ENCODE assay signal across 9 cellular contexts in genomic region chr20:43751167-43752050, GRCh38. TPM values are rescaled to one million over a fixed set of nuclear protein-coding genes. Genes with fewer than 3 reads are reported as not detected.
DNase-seq lines count a peak whose midpoint lies in the region; ATAC-seq and TF ChIP-seq lines count a peak whose summit lies in the region.
"Had no signal": no experiment of that assay in that cellular context is flagged by ENCODE, and none has a peak within 500 bp of the region (broad histone marks: within the 10 kb centered on the region; RNA-seq: fewer than 3 reads in every experiment).

No MANE protein-coding gene starts in this region.

- H3K36me3 Mint-ChIP-seq in T-helper 1 cell treated with Interleukin-12 subunit alpha and Interleukin-12 subunit beta and Interleukin-4 antibody, amounts not matched to agents 30 μg/mL and 1 μg/mL, for 36 hours (ENCODE audit: low read depth), result peaks cover 7% of the 10 kb centered on the region
- no peaks in the 10 kb centered on the region for H3K36me3 Mint-ChIP-seq in progenitor cell of endocrine pancreas (ENCODE audit: insufficient read depth)

- no peaks in the 10 kb centered on the region for H3K79me2 ChIP-seq in smooth muscle cell (ENCODE audit: low read depth)

- no peak for TF ChIP-seq EP300 in transverse colon (IDR thresholded peaks at IDR 0.05; ENCODE audit: low read depth)

- H3K9me3 ChIP-seq in esophagus squamous epithelium, result no peaks in the 10 kb centered on the region
- no peaks in the 10 kb centered on the region for H3K9me3 ChIP-seq in transverse colon
- H3K9me3 ChIP-seq in smooth muscle cell (replicated peaks; ENCODE audit: low read depth), result no peaks in the 10 kb centered on the region

- H3K4me2 ChIP-seq in smooth muscle cell, result no peak overlapping the region

- H3K9me3 Mint-ChIP-seq in T-helper 1 cell treated with Interleukin-12 subunit alpha and Interleukin-12 subunit beta and Interleukin-4 antibody, amounts not matched to agents 30 μg/mL and 1 μg/mL, for 36 hours, result peaks cover 10% of the 10 kb centered on the region
- peaks cover 3% of the 10 kb centered on the region for H3K9me3 Mint-ChIP-seq in progenitor cell of endocrine pancreas (ENCODE audit: low read depth)

- TF ChIP-seq POLR2A in GM19099 (IDR thresholded peaks at IDR 0.05; ENCODE audit: extremely low read depth, insufficient read length, low read depth) (peak; percentile 41), esophagus squamous epithelium (IDR thresholded peaks at IDR 0.05) (peak in 1 of 4 donors; percentile 35), transverse colon (IDR thresholded peaks at IDR 0.05) (no peak)

- peak overlapping the region; percentile 96 for H3K27ac Mint-ChIP-seq in T-helper 1 cell treated with Interleukin-12 subunit alpha and Interleukin-12 subunit beta and Interleukin-4 antibody, amounts not matched to agents 30 μg/mL and 1 μg/mL, for 36 hours
- H3K27ac Mint-ChIP-seq in progenitor cell of endocrine pancreas, result no peak overlapping the region

- H3K36me3 ChIP-seq in esophagus squamous epithelium (no peaks in the 10 kb centered on the region), transverse colon (no peaks in the 10 kb centered on the region), smooth muscle cell (ENCODE audit: low read depth) (no peaks in the 10 kb centered on the region)

- 58 to 67% methylated on average over 10 to 11 of the region's 11 CpGs for WGBS in esophagus squamous epithelium, 2 donors
- WGBS in transverse colon (ENCODE audit: low coverage in 1 of 2), 2 donors, result 70 to 73% methylated on average over 4 to 11 of the region's 11 CpGs
- 88% methylated on average over 11 of the region's 11 CpGs for WGBS in smooth muscle cell (ENCODE audit: low lambda C conversion rate)

- H3K9ac ChIP-seq in smooth muscle cell (ENCODE audit: low read depth), result no peak overlapping the region

- H3K27me3 ChIP-seq in esophagus squamous epithelium, result peaks cover 0 to 39% (median 0%) of the 10 kb centered on the region in 4 donors
- H3K27me3 ChIP-seq in transverse colon, result peaks cover 19% of the 10 kb centered on the region
- no peaks in the 10 kb centered on the region for H3K27me3 ChIP-seq in smooth muscle cell (ENCODE audit: low read depth)

- DNase-seq in AML-193 (lab: John Stamatoyannopoulos, UW), result peak; percentile 40 to 47
- DNase-seq in esophagus squamous epithelium (lab: John Stamatoyannopoulos, UW), result no peak
- peak; percentile 50 for DNase-seq in transverse colon
- DNase-seq in progenitor cell of endocrine pancreas (ENCODE audit: low spot score, unreplicated experiment), result no peak
- no peak for DNase-seq in smooth muscle cell (lab: John Stamatoyannopoulos, UW; ENCODE audit: unreplicated experiment)

- intact Hi-C loops in esophagus squamous epithelium (cut with DNase I) (loop anchor here (10.0 kb wide), 1 partner anchor 423 kb away; no protein-coding TSS in a partner anchor), transverse colon (cut with DNase I; ENCODE audit: low total_unique reads) (loop anchor here (1.0 kb wide), 1 partner anchor 329 kb away; no protein-coding TSS in a partner anchor)

- H3F3A ChIP-seq in smooth muscle cell (ENCODE audit: low read depth), result no peaks in the 10 kb centered on the region

- H3K27ac ChIP-seq in esophagus squamous epithelium (peak overlapping the region; percentile 24 to 89 (median 72)), transverse colon (peak overlapping the region in 2 of 4 donors; percentile 10 to 58), smooth muscle cell (ENCODE audit: low read depth) (no peak overlapping the region)

- H3K4me1 ChIP-seq in esophagus squamous epithelium, result peaks cover 6 to 16% (median 12%) of the 10 kb centered on the region in 3 donors
- no peaks in the 10 kb centered on the region for H3K4me1 ChIP-seq in transverse colon
- H3K4me1 ChIP-seq in smooth muscle cell (ENCODE audit: low read depth), result no peaks in the 10 kb centered on the region

- peak overlapping the region; percentile 69 for H3K4me3 Mint-ChIP-seq in T-helper 1 cell treated with Interleukin-12 subunit alpha and Interleukin-12 subunit beta and Interleukin-4 antibody, amounts not matched to agents 30 μg/mL and 1 μg/mL, for 36 hours
- no peak overlapping the region for H3K4me3 Mint-ChIP-seq in progenitor cell of endocrine pancreas (ENCODE audit: low read depth)

- H3K27me3 Mint-ChIP-seq in T-helper 1 cell treated with Interleukin-12 subunit alpha and Interleukin-12 subunit beta and Interleukin-4 antibody, amounts not matched to agents 30 μg/mL and 1 μg/mL, for 36 hours (ENCODE audit: low read depth), result no peaks in the 10 kb centered on the region
- peaks cover 33% of the 10 kb centered on the region for H3K27me3 Mint-ChIP-seq in progenitor cell of endocrine pancreas

- H3K4me3 ChIP-seq in esophagus squamous epithelium (no peak overlapping the region), transverse colon (no peak overlapping the region), smooth muscle cell (no peak overlapping the region)

- in situ Hi-C loops in transverse colon (cut with MboI; ENCODE audit: low pct_ligation_motif_present in 1 of 4, low pct_unique_long_range_greater_than_20kb in 1 of 4, low sequenced_read_pairs in 3 of 4), result loop anchor here in 2 of 4 donors (5.0 kb wide), 2 partner anchors 326 to 331 kb away; no protein-coding TSS in a partner anchor

- no peaks in the 10 kb centered on the region for H4K20me1 ChIP-seq in smooth muscle cell (ENCODE audit: low read depth)

- peaks cover 46% of the 10 kb centered on the region for H3K4me1 Mint-ChIP-seq in T-helper 1 cell treated with Interleukin-12 subunit alpha and Interleukin-12 subunit beta and Interleukin-4 antibody, amounts not matched to agents 30 μg/mL and 1 μg/mL, for 36 hours (ENCODE audit: low read depth)
- peaks cover 5% of the 10 kb centered on the region for H3K4me1 Mint-ChIP-seq in progenitor cell of endocrine pancreas (ENCODE audit: low read depth)

- H2AFZ ChIP-seq in smooth muscle cell (ENCODE audit: low read depth), result no peak overlapping the region

- peak in 1 of 6 experiments; percentile 8 for TF ChIP-seq CTCF in esophagus squamous epithelium (IDR thresholded peaks at IDR 0.05)
- no peak for TF ChIP-seq CTCF in transverse colon (IDR thresholded peaks at IDR 0.05)
- no peak for TF ChIP-seq CTCF in progenitor cell of endocrine pancreas (IDR thresholded peaks at IDR 0.05; ENCODE audit: unreplicated experiment)
- no peak for TF ChIP-seq CTCF in smooth muscle cell (IDR thresholded peaks at IDR 0.05; ENCODE audit: borderline replicate concordance, insufficient read depth, poor library complexity, severe bottlenecking)

- ATAC-seq in HG03139 (IDR thresholded peaks at IDR 0.05; ENCODE audit: unreplicated experiment), result peak; percentile 66
- ATAC-seq: left colon had no signal

RNA-seq across cellular contexts. Expression of gene GTSF1L, which starts 24.6 kb away (rescaled TPM):
- not detected for total RNA-seq in esophagus squamous epithelium
- total RNA-seq in transverse colon, result not detected
- not detected in 2 replicates for total RNA-seq in progenitor cell of endocrine pancreas
- total RNA-seq in smooth muscle cell, result not detected in 2 replicates
- not detected in 2 replicates for polyA plus RNA-seq in smooth muscle cell
- total RNA-seq: left colon had no signal

Comparison
In these comparisons a context has a peak if more than half of its experiments do, and no peak if none do; other contexts are left out.
1. DNase-seq: peak in AML-193 (2 of 2) and transverse colon (single experiment); none in esophagus squamous epithelium (single experiment), progenitor cell of endocrine pancreas (single experiment) and smooth muscle cell (single experiment).